ENCODE assay signal across 1 cellular context in the genomic region with DNA sequence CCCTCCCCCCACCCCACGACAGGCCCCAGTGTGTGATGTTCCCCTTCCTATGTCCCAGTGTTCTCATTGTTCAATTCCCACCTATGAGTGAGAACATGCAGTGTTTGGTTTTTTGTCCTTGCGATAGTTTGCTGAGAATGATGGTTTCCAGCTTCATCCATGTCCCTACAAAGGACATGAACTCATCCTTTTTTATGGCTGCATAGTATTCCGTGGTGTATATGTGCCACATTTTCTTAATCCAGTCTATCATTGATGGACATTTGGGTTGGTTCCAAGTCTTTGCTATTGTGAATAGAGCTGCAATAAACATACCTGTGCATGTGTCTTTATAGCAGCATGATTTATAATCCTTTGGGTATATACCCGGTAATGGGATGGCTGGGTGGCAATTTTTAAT.
TF ChIP-seq lines count a peak whose summit lies in the region.
"Not testable (repeated sequence)": the region's sequence is repeated elsewhere in the genome, so short reads cannot be mapped to it uniquely, and the experiment has no call there.

No MANE protein-coding gene starts in this region.

- H3K9me3 ChIP-seq in HEK293 (ENCODE audit: control insufficient read depth, insufficient read depth, low read depth, low read length) = not testable (repeated sequence)

- TF ChIP-seq CTCF in HEK293 (tag by site-specific recombination; IDR thresholded peaks at IDR 0.05) = not testable (repeated sequence)

- not testable (repeated sequence) for H3K4me1 ChIP-seq in HEK293 (ENCODE audit: control insufficient read depth, insufficient read depth, low read length)

- H3K4me3 ChIP-seq in HEK293 (ENCODE audit: low read depth, low read length) = not testable (repeated sequence)

- H3K27ac ChIP-seq in HEK293 (ENCODE audit: extremely low read depth, low read depth, low read length) = not testable (repeated sequence)

- POLR2A ChIA-PET in HEK293 (lab: Yijun Ruan, JAX) = not testable (repeated sequence)

- H3K36me3 ChIP-seq in HEK293 (ENCODE audit: control insufficient read depth in 2 of 2, insufficient read depth in 1 of 2, low read length in 2 of 2) = not testable (repeated sequence)

- CTCF ChIA-PET in HEK293 (lab: Yijun Ruan, JAX) = interaction anchor here (1.4 kb wide), 1 partner anchor 28 kb away, joined by 5 read pairs; no protein-coding TSS in a partner anchor

TF ChIP-seq in HEK293, 187 proteins besides CTCF, POLR2A, EP300 and RAD21:
- peak; percentile 98 for TF ChIP-seq ZNF146 (tag by site-specific recombination; IDR thresholded peaks at IDR 0.05)
- TF ChIP-seq, protein P1, sequence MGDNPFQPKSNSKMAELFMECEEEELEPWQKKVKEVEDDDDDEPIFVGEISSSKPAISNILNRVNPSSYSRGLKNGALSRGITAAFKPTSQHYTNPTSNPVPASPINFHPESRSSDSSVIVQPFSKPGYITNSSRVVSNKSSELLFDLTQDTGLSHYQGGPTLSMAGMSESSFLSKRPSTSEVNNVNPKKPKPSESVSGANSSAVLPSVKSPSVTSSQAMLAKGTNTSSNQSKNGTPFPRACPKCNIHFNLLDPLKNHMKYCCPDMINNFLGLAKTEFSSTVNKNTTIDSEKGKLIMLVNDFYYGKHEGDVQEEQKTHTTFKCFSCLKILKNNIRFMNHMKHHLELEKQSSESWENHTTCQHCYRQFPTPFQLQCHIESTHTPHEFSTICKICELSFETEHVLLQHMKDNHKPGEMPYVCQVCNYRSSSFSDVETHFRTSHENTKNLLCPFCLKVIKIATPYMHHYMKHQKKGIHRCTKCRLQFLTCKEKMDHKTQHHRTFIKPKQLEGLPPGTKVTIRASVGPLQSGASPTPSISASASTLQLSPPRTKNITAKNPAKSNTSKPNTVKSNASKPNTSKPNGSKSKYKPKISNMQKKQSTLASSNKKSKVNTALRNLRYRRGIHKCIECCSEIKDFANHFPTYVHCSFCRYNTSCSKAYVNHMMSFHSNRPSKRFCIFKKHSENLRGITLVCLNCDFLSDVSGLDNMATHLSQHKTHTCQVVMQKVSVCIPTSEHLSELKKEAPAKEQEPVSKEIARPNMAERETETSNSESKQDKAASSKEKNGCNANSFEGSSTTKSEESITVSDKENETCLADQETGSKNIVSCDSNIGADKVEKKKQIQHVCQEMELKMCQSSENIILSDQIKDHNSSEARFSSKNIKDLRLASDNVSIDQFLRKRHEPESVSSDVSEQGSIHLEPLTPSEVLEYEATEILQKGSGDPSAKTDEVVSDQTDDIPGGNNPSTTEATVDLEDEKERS (tag by site-specific recombination; IDR thresholded peaks at IDR 0.05) = 0 out of 2 replicates have a peak, but pooled peaks have one; percentile 60
TF ChIP-seq in HEK293: peak in this region for 2; not testable (repeated sequence) for 185.
